Comparison of ENCODE assay signal across 19 cellular contexts in the genomic region with DNA sequence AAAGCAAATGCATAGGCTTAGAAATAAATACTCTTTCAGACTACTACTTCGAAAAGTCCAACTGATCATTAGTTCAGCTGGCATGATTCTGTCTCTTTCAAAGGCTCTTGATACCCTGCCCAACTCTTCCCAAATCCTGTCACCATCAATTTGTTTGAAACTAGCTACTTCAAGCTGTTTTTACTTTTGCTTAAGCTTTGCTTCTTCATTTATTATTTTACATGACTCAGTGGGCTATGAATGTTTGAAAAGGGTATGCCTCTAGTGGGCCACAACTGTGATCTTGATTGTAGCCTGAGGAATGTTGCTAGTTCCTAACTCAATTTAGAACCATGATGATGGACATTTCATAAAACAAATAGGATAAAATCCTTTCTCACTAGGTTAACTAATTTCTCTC.
DNase-seq lines count a peak whose midpoint lies in the region; ATAC-seq, FAIRE-seq and TF ChIP-seq lines count a peak whose summit lies in the region.
"Had no signal": no experiment of that assay in that cellular context is flagged by ENCODE, and none has a peak within 500 bp of the region (broad histone marks: within the 10 kb centered on the region; RNA-seq: fewer than 3 reads in every experiment).

No MANE protein-coding gene starts in this region.

- 0 out of 2 replicates have a peak overlapping the region, but pooled peaks have one; percentile 0 for H3K27ac ChIP-seq in 22Rv1
- no peak overlapping the region for H3K27ac ChIP-seq in IMR-90 (ENCODE audit: insufficient read depth, low read length)
- H3K27ac ChIP-seq: BLaER1, Peyer's patch had no signal

- H3K4ac ChIP-seq in IMR-90 (ENCODE audit: low read depth, low read length), result no peak overlapping the region

- H4K5ac ChIP-seq in IMR-90 (ENCODE audit: low read depth, low read length), result no peak overlapping the region

- POLR2A ChIA-PET in IMR-90 (lab: Charles Lee; ENCODE audit: unreplicated experiment), result no interaction called here

- no peaks in the 10 kb centered on the region for H3K27me3 ChIP-seq in IMR-90 (ENCODE audit: control insufficient read depth, insufficient read depth, low read length)
- H3K27me3 ChIP-seq: BLaER1, Peyer's patch had no signal

- H3K23ac ChIP-seq in IMR-90 (ENCODE audit: low read depth, low read length), result no peak overlapping the region

- no peak for TF ChIP-seq POLR2A in IMR-90 (IDR thresholded peaks at IDR 0.05; ENCODE audit: low read depth, low read length)

- dilution Hi-C loops in IMR-90 (cut with HindIII; ENCODE audit: low sequenced_read_pairs, unreplicated experiment), result no loop called here

- intact Hi-C loops in IMR-90 (cut with micrococcal nuclease), result no loop called here

- no peaks in the 10 kb centered on the region for H3K79me1 ChIP-seq in IMR-90 (ENCODE audit: low read depth in 1 of 2, low read length in 2 of 2)

- H3K18ac ChIP-seq in IMR-90 (ENCODE audit: low read depth, low read length), result peak overlapping the region; percentile 64

- DNase-seq in IMR-90 (peak; percentile 45), amniotic stem cell (lab: John Stamatoyannopoulos, UW) (peak; percentile 53), iris pigment epithelial cell (ENCODE audit: low read depth) (peak; percentile 59), CD1c-positive myeloid dendritic cell (ENCODE audit: extremely low spot score) (no peak), RCC 7860 (ENCODE audit: low spot score) (no peak)
- DNase-seq in activated CD8-positive, alpha-beta memory T cell treated with anti-CD3 and anti-CD28 coated beads for 24 hours, result no peak
- no peak for DNase-seq in activated naive CD4-positive, alpha-beta T cell treated with anti-CD3 and anti-CD28 coated beads, Interleukin-2, amount 50 U/mL, for 16 hours
- DNase-seq: CD8-positive, alpha-beta memory T cell; H9; Kasumi-1; NCI-H1092 treated with DMSO at 0.1 percent for 48 hours; NCI-H1694; NCI-H2081 treated with DMSO at 0.1 percent for 48 hours; NK-92 treated with Interleukin-12 subunit alpha and Interleukin-12 subunit beta, amount 100 ng/mL, for 24 hours; Peyer's patch had no signal

- TF ChIP-seq RAD21 in IMR-90 (IDR thresholded peaks at IDR 0.05; ENCODE audit: low read length), result no peak

- no peak overlapping the region for H3K9ac ChIP-seq in IMR-90 (ENCODE audit: low read depth, low read length)
- H3K9ac ChIP-seq: BLaER1 had no signal

- no peaks in the 10 kb centered on the region for H3K9me3 ChIP-seq in IMR-90 (ENCODE audit: control insufficient read depth, insufficient read depth, low read length)

- no TSS peak for BruUV-seq in IMR-90 (replicated peaks; lab: Mats Ljungman, UMichigan)

- FAIRE-seq in RCC 7860 (lab: Jason Lieb, UNC), result no peak
- FAIRE-seq: HTR-8/SVneo had no signal

- 0 out of 4 replicates have a peak overlapping the region, but pooled peaks of 1 of the 2 experiments have one; percentile 37 for H4K8ac ChIP-seq in IMR-90 (ENCODE audit: low read depth in 2 of 2, low read length in 2 of 2)

- H2BK120ac ChIP-seq in IMR-90 (ENCODE audit: low read depth, low read length), result no peak overlapping the region

- peak; percentile 67 for ATAC-seq in IMR-90 (ENCODE audit: low read depth)
- ATAC-seq: Right ventricle myocardium inferior had no signal

- no peaks in the 10 kb centered on the region for H3K36me3 ChIP-seq in IMR-90 (ENCODE audit: control insufficient read depth, insufficient read depth, low read length)
- H3K36me3 ChIP-seq: BLaER1, Peyer's patch had no signal

- 0 out of 2 replicates have a peak overlapping the region, but pooled peaks have one; percentile 63 for H3K14ac ChIP-seq in IMR-90 (replicated peaks; ENCODE audit: low read depth, low read length)

- peak overlapping the region; percentile 32; the same call in 2 of the 3 replicates for H2BK15ac ChIP-seq in IMR-90 (ENCODE audit: low read depth, low read length)

- H2AK5ac ChIP-seq in IMR-90 (ENCODE audit: low read depth, low read length), result no peak overlapping the region

- no peak overlapping the region for H3K4me3 ChIP-seq in IMR-90 (ENCODE audit: insufficient read depth, low read depth, low read length)
- H3K4me3 ChIP-seq: BLaER1, Peyer's patch had no signal

- no peak overlapping the region for H2AFZ ChIP-seq in IMR-90 (replicated peaks; ENCODE audit: low read length, poor library complexity)

- H2BK20ac ChIP-seq in IMR-90 (ENCODE audit: low read depth, low read length), result no peak overlapping the region

- peak overlapping the region; percentile 36 for H2BK5ac ChIP-seq in IMR-90 (ENCODE audit: low read depth, low read length, poor library complexity, severe bottlenecking)

- no peak overlapping the region for H4K91ac ChIP-seq in IMR-90 (ENCODE audit: insufficient read depth, low read depth, low read length)

- H3K4me2 ChIP-seq in IMR-90 (ENCODE audit: low read depth, low read length), result no peak overlapping the region
- H3K4me2 ChIP-seq: BLaER1 had no signal

- H3K56ac ChIP-seq in IMR-90 (ENCODE audit: extremely low read depth, insufficient read depth, low read length), result no peak overlapping the region

- H4K20me1 ChIP-seq in IMR-90 (ENCODE audit: insufficient read depth, low read length), result no peaks in the 10 kb centered on the region
- H4K20me1 ChIP-seq: BLaER1 had no signal

- TF ChIP-seq CTCF in 22Rv1 (IDR thresholded peaks at IDR 0.05), result no peak
- TF ChIP-seq CTCF in IMR-90 (conservative IDR thresholded peaks at IDR 0.05; ENCODE audit: low read depth, low read length), result no peak

- peaks cover 2% of the 10 kb centered on the region; the same call in 1 of the 2 replicates for H3K4me1 ChIP-seq in IMR-90 (ENCODE audit: control insufficient read depth, insufficient read depth, low read length)
- H3K4me1 ChIP-seq: BLaER1, Peyer's patch had no signal

- WGBS in IMR-90 (ENCODE audit: extremely low coverage in 2 of 2, insufficient read length in 1 of 2), 2 experiments, result 100% methylated on average over 1 of the region's 1 CpG; no CpG with 5 or more reads in 1 of the 2 experiments

- H2AK9ac ChIP-seq in IMR-90 (replicated peaks; ENCODE audit: low read depth, low read length, poor library complexity), result no peak overlapping the region

- no peaks in the 10 kb centered on the region for H3K9me1 ChIP-seq in IMR-90 (ENCODE audit: insufficient read depth, low read length)

- in situ Hi-C loops in IMR-90 (cut with MboI; ENCODE audit: low sequenced_read_pairs), result no loop called here

- CTCF ChIA-PET in IMR-90 (lab: Yijun Ruan, JAX), result no interaction called here

TF ChIP-seq in IMR-90, 13 proteins besides CTCF, POLR2A, EP300 and RAD21:
- no peak for TF ChIP-seq NFE2L2 (IDR thresholded peaks at IDR 0.05; ENCODE audit: low read depth, low read length)

Comparison
In these comparisons a context has a peak if more than half of its experiments do, and no peak if none do; other contexts are left out.
1. DNase-seq: peak in IMR-90 (single experiment), amniotic stem cell (single experiment) and iris pigment epithelial cell (single experiment); none in CD1c-positive myeloid dendritic cell (single experiment), activated CD8-positive, alpha-beta memory T cell treated with anti-CD3 and anti-CD28 coated beads for 24 hours (single experiment), RCC 7860 (single experiment) and activated naive CD4-positive, alpha-beta T cell treated with anti-CD3 and anti-CD28 coated beads, Interleukin-2, amount 50 U/mL, for 16 hours (single experiment).